Comparison of ENCODE assay signal across 26 cellular contexts in the genomic region with DNA sequence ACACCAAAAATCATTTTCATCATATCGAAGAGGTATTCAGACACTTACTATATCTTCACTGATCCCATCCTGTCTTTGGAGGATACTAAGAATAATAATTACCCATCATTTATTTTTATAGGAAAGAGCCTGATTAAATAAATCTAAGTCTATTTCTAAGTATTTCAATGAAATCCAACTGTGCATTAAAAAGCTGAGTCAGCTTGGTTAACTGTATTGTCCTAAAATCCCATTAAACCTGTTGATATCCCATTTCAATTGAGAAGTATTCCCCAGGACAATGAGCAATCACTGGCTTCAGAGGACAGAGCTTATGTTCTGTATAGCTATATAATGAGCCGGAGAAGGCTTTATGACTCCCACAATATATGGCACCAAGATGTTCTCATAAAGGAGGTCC.
DNase-seq lines count a peak whose midpoint lies in the region; ATAC-seq, FAIRE-seq and TF ChIP-seq lines count a peak whose summit lies in the region.
"Had no signal": no experiment of that assay in that cellular context is flagged by ENCODE, and none has a peak within 500 bp of the region (broad histone marks: within the 10 kb centered on the region; RNA-seq: fewer than 3 reads in every experiment).

No MANE protein-coding gene starts in this region.

- H3K4ac ChIP-seq in IMR-90 (ENCODE audit: low read depth, low read length): no peak overlapping the region

- H3K9me1 ChIP-seq in IMR-90 (ENCODE audit: insufficient read depth, low read length): no peaks in the 10 kb centered on the region
- no peaks in the 10 kb centered on the region for H3K9me1 ChIP-seq in K562 (ENCODE audit: control insufficient read depth, insufficient read depth, low read length)

- H3K79me1 ChIP-seq in IMR-90 (ENCODE audit: low read depth in 1 of 2, low read length in 2 of 2): no peaks in the 10 kb centered on the region

- no peak overlapping the region for H2AK9ac ChIP-seq in IMR-90 (replicated peaks; ENCODE audit: low read depth, low read length, poor library complexity)

- in situ Hi-C loops in IMR-90 (cut with MboI; ENCODE audit: low sequenced_read_pairs): no loop called here
- in situ Hi-C loops in K562 (cut with MboI): no loop called here

- DNase-seq in NCI-H82 (lab: John Stamatoyannopoulos, UW): peak; percentile 7
- no peak for DNase-seq in NCI-H82 treated with DMSO at 0.1 percent for 48 hours (lab: John Stamatoyannopoulos, UW; ENCODE audit: unreplicated experiment)
- no peak for DNase-seq in A549 (ENCODE audit: low read depth in 1 of 2, low spot score in 1 of 2)
- DNase-seq in IMR-90: no peak
- no peak for DNase-seq in K562 (ENCODE audit: extremely low read depth in 1 of 4, low spot score in 3 of 4)
- DNase-seq in HPDE6-E6E7 (ENCODE audit: extremely low spot score): no peak
- DNase-seq in 8988T: no peak
- DNase-seq in HTR-8/SVneo (ENCODE audit: insufficient read length, low spot score): no peak
- DNase-seq: ACHN; BE2C; C1 segment of cervical spinal cord; CD4-positive, alpha-beta memory T cell; CD4-positive, CD25-positive, alpha-beta regulatory T cell; CD8-positive, alpha-beta memory T cell; COR-L47; DMS 273 treated with DMSO at 0.1 percent for 48 hours; DMS153; DMS53; DMS79; DND-41; EL; GDM1 had no signal

- CTCF ChIA-PET in A549 (lab: Yijun Ruan, JAX) (interaction anchor here (0.7 kb wide), 1 partner anchor 66 kb away, joined by 3 read pairs; no protein-coding TSS in a partner anchor), IMR-90 (lab: Yijun Ruan, JAX) (no interaction called here), K562 (lab: Yijun Ruan, JAX; ENCODE audit: low intra/inter-chr PET ratio) (no interaction called here)

- no peak overlapping the region for H2BK20ac ChIP-seq in IMR-90 (ENCODE audit: low read depth, low read length)

- no peak overlapping the region for H3K23ac ChIP-seq in IMR-90 (ENCODE audit: low read depth, low read length)

- H2BK120ac ChIP-seq in IMR-90 (ENCODE audit: low read depth, low read length): no peak overlapping the region

- H2BK15ac ChIP-seq in IMR-90 (ENCODE audit: low read depth, low read length): no peak overlapping the region

- no peak overlapping the region for H4K5ac ChIP-seq in IMR-90 (ENCODE audit: low read depth, low read length)

- no TSS peak for BruUV-seq in IMR-90 (replicated peaks; lab: Mats Ljungman, UMichigan)
- BruUV-seq in K562 (replicated peaks; lab: Mats Ljungman, UMichigan): no TSS peak

- no peak overlapping the region for H3K4me2 ChIP-seq in A549
- H3K4me2 ChIP-seq in IMR-90 (ENCODE audit: low read depth, low read length): no peak overlapping the region
- no peak overlapping the region for H3K4me2 ChIP-seq in K562 (ENCODE audit: insufficient read depth, low read length)
- H3K4me2 ChIP-seq: BLaER1 had no signal

- no peak overlapping the region for H3K27ac ChIP-seq in A549
- H3K27ac ChIP-seq in IMR-90 (ENCODE audit: insufficient read depth, low read length): no peak overlapping the region
- H3K27ac ChIP-seq in K562 (ENCODE audit: extremely low read depth, low read depth, low read length): no peak overlapping the region
- H3K27ac ChIP-seq: BLaER1 had no signal

- POLR2A ChIA-PET in A549 (lab: Yijun Ruan, JAX): no interaction called here
- POLR2A ChIA-PET in IMR-90 (lab: Charles Lee; ENCODE audit: unreplicated experiment): no interaction called here
- POLR2A ChIA-PET in K562 (lab: Yijun Ruan, JAX): no interaction called here

- H3K56ac ChIP-seq in IMR-90 (ENCODE audit: extremely low read depth, insufficient read depth, low read length): no peak overlapping the region

- ATAC-seq in A549 (no peak), IMR-90 (ENCODE audit: low read depth) (no peak), K562 (no peak)
- ATAC-seq: GM12878 had no signal

- H2BK5ac ChIP-seq in IMR-90 (ENCODE audit: low read depth, low read length, poor library complexity, severe bottlenecking): no peak overlapping the region

- no peak overlapping the region for H3K18ac ChIP-seq in IMR-90 (ENCODE audit: low read depth, low read length)

- H3K9me3 ChIP-seq in A549: no peaks in the 10 kb centered on the region
- H3K9me3 ChIP-seq in IMR-90 (ENCODE audit: control insufficient read depth, insufficient read depth, low read length): no peaks in the 10 kb centered on the region
- H3K9me3 ChIP-seq in K562 (replicated peaks; ENCODE audit: control insufficient read depth, insufficient read depth, low read depth, low read length): no peaks in the 10 kb centered on the region
- H3K9me3 ChIP-seq: BE2C, BLaER1 had no signal

- H3K4me3 ChIP-seq in A549 (no peak overlapping the region), IMR-90 (ENCODE audit: insufficient read depth, low read depth, low read length) (no peak overlapping the region), K562 (no peak overlapping the region)
- H3K4me3 ChIP-seq: BLaER1, GM12878 had no signal

- dilution Hi-C loops in IMR-90 (cut with HindIII; ENCODE audit: low sequenced_read_pairs, unreplicated experiment): no loop called here

- TF ChIP-seq POLR2A in A549 (IDR thresholded peaks at IDR 0.05; ENCODE audit: low read length): no peak
- no peak for TF ChIP-seq POLR2A in IMR-90 (IDR thresholded peaks at IDR 0.05; ENCODE audit: low read depth, low read length)
- no peak for TF ChIP-seq POLR2A in K562 (conservative IDR thresholded peaks at IDR 0.05)

- H3K27me3 ChIP-seq in IMR-90 (ENCODE audit: control insufficient read depth, insufficient read depth, low read length) (no peaks in the 10 kb centered on the region), K562 (ENCODE audit: control insufficient read depth in 2 of 2, insufficient read depth in 2 of 2, low read length in 2 of 2) (no peaks in the 10 kb centered on the region)
- H3K27me3 ChIP-seq: BE2C, BLaER1 had no signal

- H3K9ac ChIP-seq in IMR-90 (ENCODE audit: low read depth, low read length) (no peak overlapping the region), K562 (ENCODE audit: insufficient read depth in 1 of 2, low read depth in 2 of 2, low read length in 2 of 2) (no peak overlapping the region)
- H3K9ac ChIP-seq: BLaER1 had no signal

- H2AFZ ChIP-seq in IMR-90 (replicated peaks; ENCODE audit: low read length, poor library complexity) (no peak overlapping the region), K562 (ENCODE audit: low read depth, low read length) (no peak overlapping the region)

- H4K8ac ChIP-seq in IMR-90 (ENCODE audit: low read depth in 2 of 2, low read length in 2 of 2): no peak overlapping the region

- H3K4me1 ChIP-seq in A549: no peaks in the 10 kb centered on the region
- no peaks in the 10 kb centered on the region for H3K4me1 ChIP-seq in IMR-90 (ENCODE audit: control insufficient read depth, insufficient read depth, low read length)
- no peaks in the 10 kb centered on the region for H3K4me1 ChIP-seq in K562 (replicated peaks in 1 of 2; ENCODE audit: control insufficient read depth in 2 of 2, insufficient read depth in 2 of 2, low read length in 2 of 2)
- H3K4me1 ChIP-seq: BE2C, BLaER1 had no signal

- TF ChIP-seq CTCF in A549 (IDR thresholded peaks at IDR 0.05): no peak
- no peak for TF ChIP-seq CTCF in IMR-90 (conservative IDR thresholded peaks at IDR 0.05; ENCODE audit: low read depth, low read length)
- no peak for TF ChIP-seq CTCF in K562 (IDR thresholded peaks at IDR 0.05 in 2 of 3, conservative IDR thresholded peaks at IDR 0.05 in 1 of 3; ENCODE audit: insufficient read depth in 2 of 3, low read depth in 1 of 3, low read length in 3 of 3)

- no peak for TF ChIP-seq RAD21 in A549 (conservative IDR thresholded peaks at IDR 0.05 in 1 of 2, IDR thresholded peaks at IDR 0.05 in 1 of 2)
- no peak for TF ChIP-seq RAD21 in IMR-90 (IDR thresholded peaks at IDR 0.05; ENCODE audit: low read length)
- TF ChIP-seq RAD21 in K562 (CRISPR knock-in tag; conservative IDR thresholded peaks at IDR 0.05 in 1 of 2, IDR thresholded peaks at IDR 0.05 in 1 of 2): no peak

- no peak for FAIRE-seq in A549 (lab: Jason Lieb, UNC)
- FAIRE-seq in K562 (lab: Jason Lieb, UNC): no peak
- no peak for FAIRE-seq in HTR-8/SVneo (lab: Jason Lieb, UNC)
- FAIRE-seq: GM12878, GM12892, GM18507 had no signal

- WGBS in A549 (ENCODE audit: missing lambda C conversion rate): 36% methylated on average over 2 of the region's 2 CpGs
- WGBS in IMR-90 (ENCODE audit: extremely low coverage in 2 of 2, insufficient read length in 1 of 2), 2 experiments: no CpG with 5 or more reads among the region's 2 CpGs
- WGBS in K562 (ENCODE audit: insufficient coverage, low coverage, missing lambda C conversion rate): 0% methylated on average over 2 of the region's 2 CpGs

- H4K20me1 ChIP-seq in IMR-90 (ENCODE audit: insufficient read depth, low read length) (no peaks in the 10 kb centered on the region), K562 (replicated peaks; ENCODE audit: control insufficient read depth, insufficient read depth, low read length) (no peaks in the 10 kb centered on the region)
- H4K20me1 ChIP-seq: BLaER1 had no signal

- no peak overlapping the region for H3K14ac ChIP-seq in IMR-90 (replicated peaks; ENCODE audit: low read depth, low read length)

- H3K36me3 ChIP-seq in IMR-90 (ENCODE audit: control insufficient read depth, insufficient read depth, low read length): no peaks in the 10 kb centered on the region
- H3K36me3 ChIP-seq in K562 (ENCODE audit: control insufficient read depth, insufficient read depth, low read length): no peaks in the 10 kb centered on the region
- H3K36me3 ChIP-seq: BE2C, BLaER1 had no signal

- no peak for TF ChIP-seq EP300 in A549 (IDR thresholded peaks at IDR 0.05)
- no peak for TF ChIP-seq EP300 in K562 (IDR thresholded peaks at IDR 0.05; ENCODE audit: low read length)

- H2AK5ac ChIP-seq in IMR-90 (ENCODE audit: low read depth, low read length): no peak overlapping the region

- intact Hi-C loops in IMR-90 (cut with micrococcal nuclease): no loop called here
- intact Hi-C loops in K562 (cut with micrococcal nuclease): no loop called here

- no peak overlapping the region for H4K91ac ChIP-seq in IMR-90 (ENCODE audit: insufficient read depth, low read depth, low read length)

- no peaks in the 10 kb centered on the region for H3K79me2 ChIP-seq in K562 (ENCODE audit: control insufficient read depth, insufficient read depth, low read length)

TF ChIP-seq in A549, 52 proteins besides CTCF, POLR2A, EP300 and RAD21 (continues in another document):
- no peak for TF ChIP-seq FOXS1 (CRISPR knock-in tag; IDR thresholded peaks at IDR 0.05)
- TF ChIP-seq MAFK (IDR thresholded peaks at IDR 0.05; ENCODE audit: partially characterized antibody): peak; percentile 79
- TF ChIP-seq HOXB5 (CRISPR knock-in tag; IDR thresholded peaks at IDR 0.05): no peak
- TF ChIP-seq GATA3 (IDR thresholded peaks at IDR 0.05; ENCODE audit: borderline replicate concordance): no peak

TF ChIP-seq in IMR-90, 13 proteins besides CTCF, POLR2A, EP300 and RAD21 (continues in another document):
- TF ChIP-seq MXI1 (IDR thresholded peaks at IDR 0.05; ENCODE audit: borderline replicate concordance, low read depth, low read length): no peak
- TF ChIP-seq MAFK (IDR thresholded peaks at IDR 0.05; ENCODE audit: low read depth, low read length): peak; percentile 79
- TF ChIP-seq CEBPB (IDR thresholded peaks at IDR 0.05; ENCODE audit: low read depth, low read length): no peak
